ENCODE assay signal across 27 cellular contexts in genomic region chr2:196846295-196846694, GRCh38. TPM values are rescaled to one million over a fixed set of nuclear protein-coding genes. Genes with fewer than 3 reads are reported as not detected.
DNase-seq lines count a peak whose midpoint lies in the region; ATAC-seq and TF ChIP-seq lines count a peak whose summit lies in the region.
"Had no signal": no experiment of that assay in that cellular context is flagged by ENCODE, and none has a peak within 500 bp of the region (broad histone marks: within the 10 kb centered on the region; RNA-seq: fewer than 3 reads in every experiment).

No MANE protein-coding gene starts in this region.

- no peaks in the 10 kb centered on the region for H3K27me3 Mint-ChIP-seq in activated naive CD8-positive, alpha-beta T cell treated with anti-CD3 and anti-CD28 coated beads, Interleukin-2, amount 10 ng/mL, durations not matched to agents 7 days and 5 days
- no peaks in the 10 kb centered on the region for H3K27me3 Mint-ChIP-seq in activated naive CD8-positive, alpha-beta T cell treated with anti-CD3 and anti-CD28 coated beads for 36 hours
- no peaks in the 10 kb centered on the region for H3K27me3 Mint-ChIP-seq in activated CD8-positive, alpha-beta T cell treated with anti-CD3 and anti-CD28 coated beads for 36 hours
- H3K27me3 Mint-ChIP-seq in activated T-helper 17 cell treated with anti-CD3 and anti-CD28 coated beads, Interleukin-2, amount 50 U/mL, for 72 hours: no peaks in the 10 kb centered on the region
- H3K27me3 Mint-ChIP-seq: B cell had no signal

- peak overlapping the region; percentile 24 for H3K27ac Mint-ChIP-seq in activated naive CD8-positive, alpha-beta T cell treated with anti-CD3 and anti-CD28 coated beads, Interleukin-2, amount 10 ng/mL, durations not matched to agents 7 days and 5 days
- no peak overlapping the region for H3K27ac Mint-ChIP-seq in activated naive CD8-positive, alpha-beta T cell treated with anti-CD3 and anti-CD28 coated beads for 36 hours
- H3K27ac Mint-ChIP-seq in activated CD8-positive, alpha-beta T cell treated with anti-CD3 and anti-CD28 coated beads for 36 hours: no peak overlapping the region
- H3K27ac Mint-ChIP-seq in activated T-helper 17 cell treated with anti-CD3 and anti-CD28 coated beads, Interleukin-2, amount 50 U/mL, for 72 hours: no peak overlapping the region
- H3K27ac Mint-ChIP-seq: B cell; CD8-positive, alpha-beta T cell; HFFc6 had no signal

- intact Hi-C loops in activated CD8-positive, alpha-beta T cell treated with anti-CD3 and anti-CD28 coated beads for 36 hours (cut with micrococcal nuclease): no loop called here

- no peaks in the 10 kb centered on the region for H3K9me3 Mint-ChIP-seq in activated naive CD8-positive, alpha-beta T cell treated with anti-CD3 and anti-CD28 coated beads, Interleukin-2, amount 10 ng/mL, durations not matched to agents 7 days and 5 days
- no peaks in the 10 kb centered on the region for H3K9me3 Mint-ChIP-seq in activated naive CD8-positive, alpha-beta T cell treated with anti-CD3 and anti-CD28 coated beads for 36 hours
- H3K9me3 Mint-ChIP-seq in activated CD8-positive, alpha-beta T cell treated with anti-CD3 and anti-CD28 coated beads for 36 hours: no peaks in the 10 kb centered on the region
- H3K9me3 Mint-ChIP-seq in activated T-helper 17 cell treated with anti-CD3 and anti-CD28 coated beads, Interleukin-2, amount 50 U/mL, for 72 hours: no peaks in the 10 kb centered on the region
- H3K9me3 Mint-ChIP-seq: CD8-positive, alpha-beta T cell; HFFc6 had no signal

- POLR2A ChIA-PET in activated naive CD8-positive, alpha-beta T cell treated with anti-CD3 and anti-CD28 coated beads, Interleukin-2, amount 10 ng/mL, durations not matched to agents 7 days and 5 days (lab: Charles Lee): interaction anchor here (0.6 kb wide), 1 partner anchor 14 kb away, joined by 4 read pairs; no protein-coding TSS in a partner anchor
- POLR2A ChIA-PET in activated CD8-positive, alpha-beta T cell treated with anti-CD3 and anti-CD28 coated beads for 36 hours (lab: Charles Lee): no interaction called here

- ATAC-seq in activated naive CD8-positive, alpha-beta T cell treated with anti-CD3 and anti-CD28 coated beads, Interleukin-2, amount 10 ng/mL, durations not matched to agents 7 days and 5 days (ENCODE audit: low read depth): peak; percentile 47
- peak; percentile 27 for ATAC-seq in activated CD8-positive, alpha-beta T cell treated with anti-CD3 and anti-CD28 coated beads for 36 hours
- ATAC-seq in activated T-helper 17 cell treated with anti-CD3 and anti-CD28 coated beads, Interleukin-2, amount 50 U/mL, for 72 hours (replicated peaks): no peak
- ATAC-seq: CD8-positive, alpha-beta T cell; SK-N-SH treated with all-trans-retinoic acid at 6 μM for 48 hours had no signal

- no peak for DNase-seq in activated naive CD8-positive, alpha-beta T cell treated with anti-CD3 and anti-CD28 coated beads, Interleukin-2, amount 10 ng/mL, durations not matched to agents 7 days and 5 days
- DNase-seq in activated naive CD8-positive, alpha-beta T cell treated with anti-CD3 and anti-CD28 coated beads for 36 hours: no peak
- DNase-seq in activated CD8-positive, alpha-beta T cell treated with anti-CD3 and anti-CD28 coated beads for 36 hours: no peak
- DNase-seq in kidney tubule cell (ENCODE audit: low spot score) (peak; percentile 1), SIG-M5 treated with dmso at 0.1 percent for 504 hours (lab: John Stamatoyannopoulos, UW; ENCODE audit: unreplicated experiment) (no peak), globus pallidus (ENCODE audit: low spot score) (no peak)
- DNase-seq: Caco-2; CD8-positive, alpha-beta T cell; DMS 273 treated with DMSO at 0.1 percent for 48 hours; DMS79; GF-D8; GOT3; HFFc6; KBM-7; MV-4-11; NCI-H1105; NCI-H1436 treated with DMSO at 0.1 percent for 48 hours; NCI-H1930; NCI-H2107; NCI-H446; NCI-H524 treated with DMSO at 0.1 percent for 48 hours; NCI-H774; SJCRH30 had no signal

- TF ChIP-seq CTCF in activated CD8-positive, alpha-beta T cell treated with anti-CD3 and anti-CD28 coated beads for 36 hours (IDR thresholded peaks at IDR 0.05): no peak

- no peak overlapping the region for H3K4me3 Mint-ChIP-seq in activated naive CD8-positive, alpha-beta T cell treated with anti-CD3 and anti-CD28 coated beads, Interleukin-2, amount 10 ng/mL, durations not matched to agents 7 days and 5 days
- H3K4me3 Mint-ChIP-seq in activated naive CD8-positive, alpha-beta T cell treated with anti-CD3 and anti-CD28 coated beads for 36 hours: no peak overlapping the region
- no peak overlapping the region for H3K4me3 Mint-ChIP-seq in activated CD8-positive, alpha-beta T cell treated with anti-CD3 and anti-CD28 coated beads for 36 hours
- H3K4me3 Mint-ChIP-seq in activated T-helper 17 cell treated with anti-CD3 and anti-CD28 coated beads, Interleukin-2, amount 50 U/mL, for 72 hours: no peak overlapping the region
- H3K4me3 Mint-ChIP-seq: B cell; CD8-positive, alpha-beta T cell; HFFc6 had no signal

- peaks cover 11% of the 10 kb centered on the region for H3K4me1 Mint-ChIP-seq in activated naive CD8-positive, alpha-beta T cell treated with anti-CD3 and anti-CD28 coated beads, Interleukin-2, amount 10 ng/mL, durations not matched to agents 7 days and 5 days
- peaks cover 10% of the 10 kb centered on the region for H3K4me1 Mint-ChIP-seq in activated naive CD8-positive, alpha-beta T cell treated with anti-CD3 and anti-CD28 coated beads for 36 hours
- peaks cover 7% of the 10 kb centered on the region for H3K4me1 Mint-ChIP-seq in activated CD8-positive, alpha-beta T cell treated with anti-CD3 and anti-CD28 coated beads for 36 hours (ENCODE audit: low read depth)
- no peaks in the 10 kb centered on the region for H3K4me1 Mint-ChIP-seq in activated T-helper 17 cell treated with anti-CD3 and anti-CD28 coated beads, Interleukin-2, amount 50 U/mL, for 72 hours
- H3K4me1 Mint-ChIP-seq: B cell had no signal

- CTCF ChIA-PET in activated CD8-positive, alpha-beta T cell treated with anti-CD3 and anti-CD28 coated beads for 36 hours (lab: Charles Lee): no interaction called here

- H3K36me3 Mint-ChIP-seq in activated naive CD8-positive, alpha-beta T cell treated with anti-CD3 and anti-CD28 coated beads, Interleukin-2, amount 10 ng/mL, durations not matched to agents 7 days and 5 days: peaks cover 41% of the 10 kb centered on the region
- H3K36me3 Mint-ChIP-seq in activated naive CD8-positive, alpha-beta T cell treated with anti-CD3 and anti-CD28 coated beads for 36 hours: peaks cover 12% of the 10 kb centered on the region
- peaks cover 15% of the 10 kb centered on the region for H3K36me3 Mint-ChIP-seq in activated CD8-positive, alpha-beta T cell treated with anti-CD3 and anti-CD28 coated beads for 36 hours (ENCODE audit: low read depth)
- H3K36me3 Mint-ChIP-seq in activated T-helper 17 cell treated with anti-CD3 and anti-CD28 coated beads, Interleukin-2, amount 50 U/mL, for 72 hours (ENCODE audit: low read depth): peaks cover 88% of the 10 kb centered on the region

RNA-seq across cellular contexts. Expression of gene C2orf66, which starts 37.1 kb away (rescaled TPM):
- total RNA-seq in activated naive CD8-positive, alpha-beta T cell treated with anti-CD3 and anti-CD28 coated beads, Interleukin-2, amount 10 ng/mL, durations not matched to agents 7 days and 5 days: under 1 TPM in 1 of 2 experiments, not detected in 1; 0.17 TPM
- not detected for total RNA-seq in activated naive CD8-positive, alpha-beta T cell treated with anti-CD3 and anti-CD28 coated beads for 36 hours
- not detected for total RNA-seq in activated CD8-positive, alpha-beta T cell treated with anti-CD3 and anti-CD28 coated beads for 36 hours
- total RNA-seq in activated T-helper 17 cell treated with anti-CD3 and anti-CD28 coated beads, Interleukin-2, amount 50 U/mL, for 72 hours: 1 to 10 TPM in 1 of 2 donors, under 1 TPM in 1; 0.43 to 1.0 TPM
- total RNA-seq: B cell; Caco-2; CD8-positive, alpha-beta T cell; LHCN-M2 had no signal

RNA-seq across cellular contexts. Expression of gene GTF3C3, which starts 46.8 kb away (rescaled TPM):
- 10 to 100 TPM; 46.1 to 51.2 TPM for total RNA-seq in activated naive CD8-positive, alpha-beta T cell treated with anti-CD3 and anti-CD28 coated beads, Interleukin-2, amount 10 ng/mL, durations not matched to agents 7 days and 5 days
- 10 to 100 TPM; 55.6 to 69.9 TPM for total RNA-seq in activated naive CD8-positive, alpha-beta T cell treated with anti-CD3 and anti-CD28 coated beads for 36 hours
- total RNA-seq in activated CD8-positive, alpha-beta T cell treated with anti-CD3 and anti-CD28 coated beads for 36 hours: 10 to 100 TPM; 61.0 to 65.9 TPM
- total RNA-seq in activated T-helper 17 cell treated with anti-CD3 and anti-CD28 coated beads, Interleukin-2, amount 50 U/mL, for 72 hours: 10 to 100 TPM; 39.0 to 50.8 TPM
